Comparison of ENCODE assay signal across 8 cellular contexts in the genomic region with DNA sequence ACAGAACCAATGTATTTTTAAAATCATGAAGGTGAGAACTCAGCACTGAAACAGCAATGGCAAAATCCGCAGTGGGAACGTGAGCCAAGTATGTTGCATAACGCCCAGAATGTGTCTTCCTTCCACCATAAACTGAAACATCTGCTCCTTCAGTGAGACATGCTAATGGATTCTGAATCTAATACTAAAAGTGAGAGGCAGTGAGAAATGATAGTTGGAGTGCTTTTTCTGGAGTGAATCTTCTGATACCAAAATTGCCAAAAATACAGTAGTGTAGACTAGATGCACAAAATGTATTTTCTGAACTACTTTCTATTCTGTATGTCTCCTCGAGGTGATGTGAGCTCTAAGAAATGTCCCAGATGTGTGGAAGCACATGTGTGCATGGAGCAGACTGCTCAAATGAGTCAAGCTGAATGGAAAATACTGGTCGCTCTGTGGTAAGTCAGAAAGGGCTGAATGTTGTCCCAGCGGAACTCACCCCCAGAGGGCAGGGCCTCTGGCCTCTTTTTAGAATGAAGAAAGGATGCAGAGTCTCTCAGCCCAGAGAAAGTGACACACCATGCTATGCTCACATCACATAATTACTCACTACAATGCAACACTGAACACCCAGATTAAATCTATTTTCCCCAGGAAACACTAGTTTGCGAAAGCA.
DNase-seq lines count a peak whose midpoint lies in the region; ATAC-seq lines count a peak whose summit lies in the region.

No MANE protein-coding gene starts in this region.

- H3K36me3 Mint-ChIP-seq in activated T-cell treated with anti-CD3 and anti-CD28 coated beads, Interleukin-2, amount 50 U/mL, for 4 hours (ENCODE audit: insufficient read depth): no peaks in the 10 kb centered on the region
- H3K36me3 Mint-ChIP-seq in stimulated activated memory B cell treated with anti-CD40 and anti-IgM and Interleukin-4, amounts not matched to agents 10 μg/mL and 1 μg/mL and 100 μg/mL, for 72 hours: no peaks in the 10 kb centered on the region

- H3K4me1 Mint-ChIP-seq in activated T-cell treated with anti-CD3 and anti-CD28 coated beads, Interleukin-2, amount 50 U/mL, for 4 hours (ENCODE audit: low read depth): peaks cover 60% of the 10 kb centered on the region
- H3K4me1 Mint-ChIP-seq in stimulated activated memory B cell treated with anti-CD40 and anti-IgM and Interleukin-4, amounts not matched to agents 10 μg/mL and 1 μg/mL and 100 μg/mL, for 72 hours: peaks cover 13% of the 10 kb centered on the region

- peak; percentile 94 to 95 for ATAC-seq in activated T-cell treated with anti-CD3 and anti-CD28 coated beads, Interleukin-2, amount 50 U/mL, for 4 hours
- no peak for ATAC-seq in HG03442 (IDR thresholded peaks at IDR 0.05; ENCODE audit: unreplicated experiment)
- no peak for ATAC-seq in stimulated activated memory B cell treated with anti-CD40 and anti-IgM and Interleukin-4, amounts not matched to agents 10 μg/mL and 1 μg/mL and 100 μg/mL, for 72 hours
- no peak for ATAC-seq in HG02938 (IDR thresholded peaks at IDR 0.05; ENCODE audit: unreplicated experiment)

- no peak overlapping the region for H3K4me3 Mint-ChIP-seq in activated T-cell treated with anti-CD3 and anti-CD28 coated beads, Interleukin-2, amount 50 U/mL, for 4 hours
- no peak overlapping the region for H3K4me3 Mint-ChIP-seq in stimulated activated memory B cell treated with anti-CD40 and anti-IgM and Interleukin-4, amounts not matched to agents 10 μg/mL and 1 μg/mL and 100 μg/mL, for 72 hours

- peak; percentile 78 for DNase-seq in HCEC 1CT
- DNase-seq in activated T-cell treated with anti-CD3 and anti-CD28 coated beads, Interleukin-2, amount 50 U/mL, for 4 hours: peak; percentile 29
- DNase-seq in hepatic stellate cell (ENCODE audit: low spot score): peak; percentile 87
- DNase-seq in stimulated activated CD4-positive, alpha-beta T cell treated with anti-CD3 and anti-CD28 coated beads, Interleukin-4, amount 100 ng/mL, for 4 hours: peak; percentile 16 to 43
- no peak for DNase-seq in GDM1 (lab: John Stamatoyannopoulos, UW)

- no peaks in the 10 kb centered on the region for H3K27me3 Mint-ChIP-seq in activated T-cell treated with anti-CD3 and anti-CD28 coated beads, Interleukin-2, amount 50 U/mL, for 4 hours (ENCODE audit: low read depth)
- peaks cover 45% of the 10 kb centered on the region for H3K27me3 Mint-ChIP-seq in stimulated activated memory B cell treated with anti-CD40 and anti-IgM and Interleukin-4, amounts not matched to agents 10 μg/mL and 1 μg/mL and 100 μg/mL, for 72 hours

- H3K9me3 Mint-ChIP-seq in activated T-cell treated with anti-CD3 and anti-CD28 coated beads, Interleukin-2, amount 50 U/mL, for 4 hours: no peaks in the 10 kb centered on the region
- peaks cover 2% of the 10 kb centered on the region for H3K9me3 Mint-ChIP-seq in stimulated activated memory B cell treated with anti-CD40 and anti-IgM and Interleukin-4, amounts not matched to agents 10 μg/mL and 1 μg/mL and 100 μg/mL, for 72 hours

- no peak overlapping the region for H3K27ac Mint-ChIP-seq in stimulated activated memory B cell treated with anti-CD40 and anti-IgM and Interleukin-4, amounts not matched to agents 10 μg/mL and 1 μg/mL and 100 μg/mL, for 72 hours

Comparison
In these comparisons a context has a peak if more than half of its experiments do, and no peak if none do; other contexts are left out.
1. ATAC-seq: peak in activated T-cell treated with anti-CD3 and anti-CD28 coated beads, Interleukin-2, amount 50 U/mL, for 4 hours (2 of 2); none in HG03442 (single experiment), stimulated activated memory B cell treated with anti-CD40 and anti-IgM and Interleukin-4, amounts not matched to agents 10 μg/mL and 1 μg/mL and 100 μg/mL, for 72 hours (single experiment) and HG02938 (single experiment).